1 cellular context compared by ENCODE assay signal in genomic region chr12:32879066-32879465, GRCh38. TPM values are rescaled to one million over a fixed set of nuclear protein-coding genes. Genes with fewer than 3 reads are reported as not detected.
"Had no signal": no experiment of that assay in that cellular context is flagged by ENCODE, and none has a peak within 500 bp of the region (broad histone marks: within the 10 kb centered on the region; RNA-seq: fewer than 3 reads in every experiment).

No MANE protein-coding gene starts in this region.

RNA-seq across cellular contexts. Expression of gene PKP2, which starts 17.5 kb away (rescaled TPM):
- total RNA-seq: SK-MEL-5 had no signal
